Comparison of ENCODE assay signal across 9 cellular contexts in the genomic region with DNA sequence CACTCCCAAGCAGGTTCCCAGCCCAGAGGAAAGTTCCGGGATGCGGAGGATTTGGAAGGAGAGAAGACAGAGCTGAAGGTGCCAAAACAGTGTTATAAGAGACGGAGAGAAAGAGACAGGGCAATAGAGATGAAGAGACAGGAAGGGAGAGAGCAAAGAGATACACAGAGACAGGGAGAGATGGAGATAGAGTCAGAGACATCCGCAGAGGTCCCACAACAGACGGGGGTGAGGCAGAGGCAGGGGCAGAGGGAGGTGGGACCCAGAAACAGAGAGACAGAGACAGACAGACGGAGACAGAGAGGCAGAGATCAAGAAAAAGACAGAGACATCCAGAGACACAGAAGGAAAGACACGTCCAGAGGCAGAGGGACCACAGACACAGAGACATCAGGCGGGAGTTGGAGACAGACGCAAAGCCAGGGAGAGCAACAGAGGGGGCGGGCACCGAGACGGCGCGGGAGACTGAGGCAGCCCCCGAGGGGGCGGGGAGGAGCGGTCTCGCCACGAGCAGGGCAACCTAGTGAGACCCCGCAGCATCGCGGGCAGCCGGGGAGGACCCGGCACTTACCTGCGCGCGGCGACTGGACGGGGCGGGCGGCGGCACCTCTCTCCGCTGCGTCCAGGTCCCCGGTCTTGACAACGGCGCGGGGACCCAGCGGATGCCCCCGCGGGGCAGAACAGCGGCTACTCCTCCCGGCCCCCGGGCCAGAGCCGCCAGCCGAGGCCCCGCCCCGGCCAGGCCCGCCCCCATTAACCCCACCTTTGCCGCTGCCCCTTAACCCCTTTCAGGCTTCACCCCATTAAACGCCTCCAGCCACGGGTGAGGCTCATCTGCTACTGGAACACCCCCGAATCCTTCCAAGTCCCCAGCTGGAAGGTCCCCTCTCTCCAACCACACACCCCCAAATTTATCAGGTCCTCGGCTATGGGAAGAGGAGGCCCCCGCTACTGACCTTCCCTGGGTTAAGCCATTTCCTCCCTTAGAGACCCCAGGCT. TPM values are rescaled to one million over a fixed set of nuclear protein-coding genes. Genes with fewer than 3 reads are reported as not detected.
DNase-seq lines count a peak whose midpoint lies in the region; ATAC-seq and TF ChIP-seq lines count a peak whose summit lies in the region.
"Had no signal": no experiment of that assay in that cellular context is flagged by ENCODE, and none has a peak within 500 bp of the region (broad histone marks: within the 10 kb centered on the region; RNA-seq: fewer than 3 reads in every experiment).

Gene GPR4 (minus strand): TSS at position 689 of the 999 bp plus-strand sequence. CDS start 10,346 bp downstream, outside the sequence.

- no peak within 1 kb of the TSS for H2AFZ ChIP-seq in hepatocyte

- H4K20me1 ChIP-seq in hepatocyte (ENCODE audit: insufficient read depth, poor library complexity, severe bottlenecking) = no peaks in the 10 kb centered on the region

- POLR2A ChIA-PET in A673 (lab: Charles Lee; ENCODE audit: low non-redundant PET) = no interaction called here

- no peak for ATAC-seq in GM21360 (IDR thresholded peaks at IDR 0.05; ENCODE audit: unreplicated experiment)

- no peaks in the 10 kb centered on the region for H3K9me2 ChIP-seq in hepatocyte (replicated peaks; ENCODE audit: insufficient read depth)

- H3K9me3 ChIP-seq in HAP-1 (no peaks in the 10 kb centered on the region), adipocyte (ENCODE audit: control insufficient read depth, low read length) (no peaks in the 10 kb centered on the region), hepatocyte (ENCODE audit: low read depth) (no peaks in the 10 kb centered on the region), skeletal muscle tissue (ENCODE audit: control insufficient read depth in 3 of 3, low read length in 3 of 3) (no peaks in the 10 kb centered on the region), A673 (ENCODE audit: low read depth, low read length, poor library complexity, severe bottlenecking) (no peaks in the 10 kb centered on the region)

- intact Hi-C loops in A673 (cut with micrococcal nuclease; ENCODE audit: unreplicated experiment) = loop anchor here (5.0 kb wide), 1 partner anchor 90 kb away; the partner anchor contains the start of genes QPCTL and SNRPD2

- 22% methylated on average over 13 of the region's 55 CpGs for WGBS in hepatocyte (ENCODE audit: low lambda C conversion rate, missing lambda C conversion rate)

- H3K27me3 ChIP-seq in HAP-1 (ENCODE audit: low read depth) (peaks cover 57% of the 10 kb centered on the region), adipocyte (replicated peaks; ENCODE audit: control insufficient read depth, insufficient read depth, low read length) (peaks cover 54% of the 10 kb centered on the region), hepatocyte (peaks cover 66% of the 10 kb centered on the region), skeletal muscle tissue (ENCODE audit: control insufficient read depth in 3 of 3, insufficient read depth in 3 of 3, low read length in 3 of 3) (peaks cover 55 to 61% (median 60%) of the 10 kb centered on the region in 3 donors), A673 (replicated peaks; ENCODE audit: insufficient read depth, low read depth, low read length, poor library complexity) (peaks cover 59% of the 10 kb centered on the region)

- peak within 1 kb of the TSS; percentile 9; the same call in 1 of the 2 replicates for H3K4me3 ChIP-seq in HAP-1
- peak within 1 kb of the TSS; percentile 58 for H3K4me3 ChIP-seq in adipocyte (ENCODE audit: low read length)
- H3K4me3 ChIP-seq in hepatocyte = no peak within 1 kb of the TSS
- H3K4me3 ChIP-seq in skeletal muscle tissue (ENCODE audit: low read length in 3 of 3) = peak within 1 kb of the TSS; percentile 53 to 74 (median 70)
- no peak within 1 kb of the TSS for H3K4me3 ChIP-seq in A673 (ENCODE audit: low read depth, low read length, poor library complexity, severe bottlenecking)

- peaks cover 2% of the 10 kb centered on the region for H3K4me1 ChIP-seq in HAP-1
- H3K4me1 ChIP-seq in adipocyte (ENCODE audit: control insufficient read depth, insufficient read depth, low read length) = peaks cover 12% of the 10 kb centered on the region
- peaks cover 3% of the 10 kb centered on the region for H3K4me1 ChIP-seq in hepatocyte (ENCODE audit: insufficient read depth)
- peaks cover 17 to 22% (median 22%) of the 10 kb centered on the region in 3 donors for H3K4me1 ChIP-seq in skeletal muscle tissue (ENCODE audit: control insufficient read depth in 3 of 3, insufficient read depth in 3 of 3, low read length in 3 of 3)
- H3K4me1 ChIP-seq in A673 (ENCODE audit: insufficient read depth, low read length, poor library complexity, severe bottlenecking) = peaks cover 10% of the 10 kb centered on the region

- DNase-seq in HAP-1 (ENCODE audit: low spot score in 2 of 2) (peak in 1 of 2 experiments; percentile 65), adipocyte (ENCODE audit: low read depth) (no peak), hepatocyte (ENCODE audit: low spot score) (peak; percentile 45), SW480 (ENCODE audit: low spot score) (no peak), A673 (ENCODE audit: low spot score) (no peak)
- DNase-seq in stimulated activated CD4-positive, alpha-beta T cell treated with anti-CD3 and anti-CD28 coated beads, Interleukin-2, amount 100 ng/mL, for 24 hours = no peak

- H3K27ac ChIP-seq in hepatocyte = no peak within 1 kb of the TSS
- peak within 1 kb of the TSS; percentile 21 for H3K27ac ChIP-seq in skeletal muscle tissue (ENCODE audit: low read depth, low read length)
- H3K27ac ChIP-seq in A673 (ENCODE audit: low read depth, low read length, poor library complexity, severe bottlenecking) = no peak within 1 kb of the TSS

- in situ Hi-C loops in HAP-1 (cut with MboI; ENCODE audit: low sequenced_read_pairs) = no loop called here

- TF ChIP-seq CTCF in hepatocyte (IDR thresholded peaks at IDR 0.05; ENCODE audit: poor library complexity) (no peak), A673 (conservative IDR thresholded peaks at IDR 0.05; ENCODE audit: low read depth, low read length) (no peak)

- H3K36me3 ChIP-seq in HAP-1 (replicated peaks) (no peaks in the 10 kb centered on the region), adipocyte (ENCODE audit: control insufficient read depth, insufficient read depth, low read length, severe bottlenecking) (no peaks in the 10 kb centered on the region), hepatocyte (replicated peaks; ENCODE audit: insufficient read depth, low read depth) (no peaks in the 10 kb centered on the region), skeletal muscle tissue (ENCODE audit: control insufficient read depth in 3 of 3, insufficient read depth in 3 of 3, low read length in 3 of 3) (no peaks in the 10 kb centered on the region), A673 (ENCODE audit: insufficient read depth, low read length, poor library complexity, severe bottlenecking) (no peaks in the 10 kb centered on the region)

- peak within 1 kb of the TSS; percentile 54 for H3K4me2 ChIP-seq in hepatocyte

- H3K79me2 ChIP-seq in hepatocyte = no peaks in the 10 kb centered on the region

- H3K9ac ChIP-seq in adipocyte (ENCODE audit: low read length) = no peak within 1 kb of the TSS
- peak within 1 kb of the TSS; percentile 8 to 73 (median 61) for H3K9ac ChIP-seq in skeletal muscle tissue (ENCODE audit: low read depth in 1 of 3, low read length in 3 of 3)

- no TSS peak for BruUV-seq in A673 (replicated peaks; lab: Mats Ljungman, UMichigan)

- CTCF ChIA-PET in A673 (lab: Charles Lee) = no interaction called here

RNA-seq across cellular contexts. Expression of gene GPR4, which starts in this region (rescaled TPM):
- total RNA-seq in hepatocyte (not detected in 2 replicates), skeletal muscle tissue (0.52 TPM), A673 (2021) (not detected in 2 replicates)
- polyA plus RNA-seq in hepatocyte = 0.10 TPM in 1 of 2 replicates, not detected in the other
- total RNA-seq: T-helper 1 cell treated with Interleukin-12 subunit alpha and Interleukin-12 subunit beta and Interleukin-4 antibody, amounts not matched to agents 30 ng/mL and 1 ng/mL, for 36 hours had no signal

Comparison
In these comparisons a context has a peak if more than half of its experiments do, and no peak if none do; other contexts are left out.
1. Peak in DNase-seq and H3K4me2 ChIP-seq in hepatocyte; RNA of the gene not detected or under 1 TPM.
2. H3K4me3 ChIP-seq: peak in HAP-1 (single experiment), adipocyte (single experiment) and skeletal muscle tissue (3 of 3); none in hepatocyte (single experiment) and A673 (single experiment).